9 cellular contexts compared by ENCODE assay signal in genomic region chr4:147056951-147057630, GRCh38.
DNase-seq lines count a peak whose midpoint lies in the region; ATAC-seq and TF ChIP-seq lines count a peak whose summit lies in the region.
"Had no signal": no experiment of that assay in that cellular context is flagged by ENCODE, and none has a peak within 500 bp of the region (broad histone marks: within the 10 kb centered on the region; RNA-seq: fewer than 3 reads in every experiment).

No MANE protein-coding gene starts in this region.

- H3K4me1 ChIP-seq in esophagus squamous epithelium (peaks cover 0 to 5% (median 0%) of the 10 kb centered on the region in 3 donors), skeletal muscle tissue (ENCODE audit: control insufficient read depth in 3 of 3, insufficient read depth in 3 of 3, low read length in 3 of 3) (peaks cover 0 to 9% (median 0%) of the 10 kb centered on the region in 3 donors), body of pancreas (no peaks in the 10 kb centered on the region)

- no peak for TF ChIP-seq CTCF in esophagus squamous epithelium (IDR thresholded peaks at IDR 0.05)
- no peak for TF ChIP-seq CTCF in body of pancreas (IDR thresholded peaks at IDR 0.05)

- TF ChIP-seq POLR2A in esophagus squamous epithelium (IDR thresholded peaks at IDR 0.05) (no peak), body of pancreas (IDR thresholded peaks at IDR 0.05) (no peak)

- H3K9me3 ChIP-seq in esophagus squamous epithelium, result no peaks in the 10 kb centered on the region
- no peaks in the 10 kb centered on the region for H3K9me3 ChIP-seq in skeletal muscle tissue (ENCODE audit: control insufficient read depth in 3 of 3, low read length in 3 of 3)
- no peaks in the 10 kb centered on the region for H3K9me3 ChIP-seq in body of pancreas

- H3K36me3 ChIP-seq in esophagus squamous epithelium (no peaks in the 10 kb centered on the region), skeletal muscle tissue (ENCODE audit: control insufficient read depth in 3 of 3, insufficient read depth in 3 of 3, low read length in 3 of 3) (no peaks in the 10 kb centered on the region), body of pancreas (replicated peaks in 1 of 2; ENCODE audit: insufficient read depth in 1 of 2, low read depth in 2 of 2) (no peaks in the 10 kb centered on the region)

- H3K27ac ChIP-seq in esophagus squamous epithelium (peak overlapping the region in 2 of 4 donors; percentile 2 to 18), skeletal muscle tissue (ENCODE audit: low read depth, low read length) (no peak overlapping the region), body of pancreas (no peak overlapping the region)

- H3K27me3 ChIP-seq in esophagus squamous epithelium, result no peaks in the 10 kb centered on the region
- no peaks in the 10 kb centered on the region for H3K27me3 ChIP-seq in skeletal muscle tissue (ENCODE audit: control insufficient read depth in 3 of 3, insufficient read depth in 3 of 3, low read length in 3 of 3)
- H3K27me3 ChIP-seq in body of pancreas, result no peaks in the 10 kb centered on the region

- H3K4me3 ChIP-seq in esophagus squamous epithelium, result peak overlapping the region; percentile 11 to 57 (median 40)
- H3K4me3 ChIP-seq in skeletal muscle tissue (ENCODE audit: low read length in 3 of 3), result peak overlapping the region; percentile 37 to 64 (median 49)
- no peak overlapping the region for H3K4me3 ChIP-seq in body of pancreas

- ATAC-seq in GM18909 (IDR thresholded peaks at IDR 0.05; ENCODE audit: poor library complexity, unreplicated experiment) (peak; percentile 48), body of pancreas (no peak)

- H3K9ac ChIP-seq in skeletal muscle tissue (ENCODE audit: low read depth in 1 of 3, low read length in 3 of 3), result peak overlapping the region in 1 of 3 donors; percentile 1

- intact Hi-C loops in esophagus squamous epithelium (cut with DNase I) (no loop called here), body of pancreas (cut with DNase I) (no loop called here)

- 13 to 21% methylated on average over 3 of the region's 3 CpGs for WGBS in esophagus squamous epithelium, 2 donors
- WGBS in body of pancreas, 2 donors, result 43 to 44% methylated on average over 3 of the region's 3 CpGs

- DNase-seq in OCI-M1 (lab: John Stamatoyannopoulos, UW) (peak; percentile 77), esophagus squamous epithelium (lab: John Stamatoyannopoulos, UW) (no peak), DMS 273 treated with DMSO at 0.1 percent for 48 hours (lab: John Stamatoyannopoulos, UW) (no peak), nucleus accumbens (lab: John Stamatoyannopoulos, UW) (no peak), DMS114 treated with DMSO at 0.1 percent for 48 hours (lab: John Stamatoyannopoulos, UW; ENCODE audit: unreplicated experiment) (no peak), body of pancreas (no peak)
- DNase-seq: NCI-H510A treated with DMSO at 0.1 percent for 48 hours had no signal

Comparison
In these comparisons a context has a peak if more than half of its experiments do, and no peak if none do; other contexts are left out.
1. H3K4me3 ChIP-seq: peak in esophagus squamous epithelium (4 of 4) and skeletal muscle tissue (3 of 3); none in body of pancreas (0 of 2).